29 cellular contexts compared by ENCODE assay signal in the genomic region with DNA sequence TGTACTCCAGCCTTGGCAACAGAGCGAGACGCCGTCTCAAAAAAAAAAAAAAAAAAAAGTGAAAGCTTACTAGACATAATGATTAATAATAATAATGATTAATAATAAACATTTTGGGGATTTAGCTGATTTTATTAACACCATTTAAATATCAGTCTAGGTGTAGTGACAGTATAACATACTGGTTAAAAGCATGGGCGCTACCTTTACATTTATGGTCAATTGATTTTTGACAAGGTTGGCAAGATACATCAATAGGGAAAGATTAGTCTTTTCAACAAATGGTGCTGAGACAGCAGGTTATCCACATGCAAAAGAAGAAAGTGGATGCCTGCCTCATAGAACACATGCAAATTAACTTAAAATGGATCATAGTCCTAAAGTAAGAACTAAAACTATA.
"Had no signal": no experiment of that assay in that cellular context is flagged by ENCODE, and none has a peak within 500 bp of the region (broad histone marks: within the 10 kb centered on the region; RNA-seq: fewer than 3 reads in every experiment).

No MANE protein-coding gene starts in this region.

- FAIRE-seq: small intestine had no signal

- H3K36me3 ChIP-seq: neural progenitor cell, ovary, sigmoid colon, suprapubic skin, tibial artery, transverse colon, upper lobe of right lung, uterus had no signal

- H3K4me2 ChIP-seq: neural progenitor cell had no signal

- H3K27ac ChIP-seq: neural progenitor cell, ovary, parathyroid adenoma, psoas muscle, sigmoid colon, suprapubic skin, testis, tibial artery, transverse colon, upper lobe of right lung, uterus had no signal

- H3K4me3 ChIP-seq: neural progenitor cell, ovary, psoas muscle, sigmoid colon, suprapubic skin, testis, tibial artery, transverse colon, upper lobe of right lung, uterus had no signal

- H3K27me3 ChIP-seq: neural progenitor cell, ovary, sigmoid colon, suprapubic skin, testis, tibial artery, transverse colon, upper lobe of right lung, uterus had no signal

- H3K27me3 Mint-ChIP-seq: progenitor cell of endocrine pancreas; stimulated activated naive CD8-positive, alpha-beta T cell treated with anti-CD3 and anti-CD28 coated beads, Interleukin-15, amount 100 ng/mL, for 72 hours; type B pancreatic cell had no signal

- H3K36me3 Mint-ChIP-seq: naive B cell; naive thymus-derived CD8-positive, alpha-beta T cell; neural progenitor cell; stimulated activated effector memory CD8-positive, alpha-beta T cell treated with anti-CD3 and anti-CD28 coated beads, Interleukin-12 subunit alpha, Interleukin-12 subunit beta, amount 100 ng/mL, for 72 hours; type B pancreatic cell had no signal

- H3K4me1 Mint-ChIP-seq: naive B cell; nephron; stimulated activated effector memory CD8-positive, alpha-beta T cell treated with anti-CD3 and anti-CD28 coated beads, Interleukin-12 subunit alpha, Interleukin-12 subunit beta, amount 100 ng/mL, for 72 hours; stimulated activated naive CD8-positive, alpha-beta T cell treated with anti-CD3 and anti-CD28 coated beads, Interleukin-15, amount 100 ng/mL, for 72 hours had no signal

- DNase-seq: naive B cell; naive thymus-derived CD8-positive, alpha-beta T cell; occipital lobe; ovary; posterior cingulate gyrus; psoas muscle; right cardiac atrium; sigmoid colon; small intestine; stimulated activated CD4-positive, alpha-beta T cell treated with anti-CD3 and anti-CD28 coated beads, Interleukin-15, amount 100 ng/mL, for 24 hours; stimulated activated CD4-positive, alpha-beta T cell treated with anti-CD3 and anti-CD28 coated beads, Interleukin-2, amount 100 ng/mL, for 24 hours; stimulated activated CD4-positive, alpha-beta T cell treated with anti-CD3 and anti-CD28 coated beads, Interleukin-2, amount 100 ng/mL, for 48 hours; stimulated activated CD4-positive, alpha-beta T cell treated with anti-CD3 and anti-CD28 coated beads, Interleukin-4, amount 100 ng/mL, for 24 hours; stimulated activated naive CD4-positive, alpha-beta T cell; stimulated activated naive CD8-positive, alpha-beta T cell treated with anti-CD3 and anti-CD28 coated beads, Interleukin-15, amount 100 ng/mL, for 72 hours; stimulated activated naive CD8-positive, alpha-beta T cell treated with anti-CD3 and anti-CD28 coated beads, Interleukin-15, Interleukin-2, amounts not matched to agents 100 U/mL and 50 U/mL, for 24 hours; substantia nigra; testis; tibial artery; transverse colon; upper lobe of right lung; uterus had no signal

- H3K9me3 Mint-ChIP-seq: naive B cell; naive thymus-derived CD8-positive, alpha-beta T cell; nephron; neural progenitor cell; stimulated activated effector memory CD8-positive, alpha-beta T cell treated with anti-CD3 and anti-CD28 coated beads, Interleukin-12 subunit alpha, Interleukin-12 subunit beta, amount 100 ng/mL, for 72 hours; stimulated activated naive CD8-positive, alpha-beta T cell treated with anti-CD3 and anti-CD28 coated beads, Interleukin-15, amount 100 ng/mL, for 72 hours; type B pancreatic cell had no signal

- ATAC-seq: naive thymus-derived CD8-positive, alpha-beta T cell; psoas muscle; right cardiac atrium; stimulated activated effector memory CD8-positive, alpha-beta T cell treated with anti-CD3 and anti-CD28 coated beads, Interleukin-12 subunit alpha, Interleukin-12 subunit beta, amount 100 ng/mL, for 72 hours; stimulated activated naive CD8-positive, alpha-beta T cell treated with anti-CD3 and anti-CD28 coated beads, Interleukin-15, amount 100 ng/mL, for 72 hours; stimulated activated naive CD8-positive, alpha-beta T cell treated with anti-CD3 and anti-CD28 coated beads, Interleukin-15, Interleukin-2, amounts not matched to agents 100 U/mL and 50 U/mL, for 24 hours; upper lobe of right lung had no signal

- H3K27ac Mint-ChIP-seq: naive B cell; naive thymus-derived CD8-positive, alpha-beta T cell; nephron; neural progenitor cell; progenitor cell of endocrine pancreas; stimulated activated effector memory CD8-positive, alpha-beta T cell treated with anti-CD3 and anti-CD28 coated beads, Interleukin-12 subunit alpha, Interleukin-12 subunit beta, amount 100 ng/mL, for 72 hours; stimulated activated naive CD8-positive, alpha-beta T cell treated with anti-CD3 and anti-CD28 coated beads, Interleukin-15, amount 100 ng/mL, for 72 hours; type B pancreatic cell had no signal

- H3K4me1 ChIP-seq: neural progenitor cell, parathyroid adenoma, psoas muscle, sigmoid colon, suprapubic skin, testis, transverse colon, upper lobe of right lung, uterus had no signal

- H3K9me3 ChIP-seq: ovary, psoas muscle, sigmoid colon, suprapubic skin, testis, tibial artery, transverse colon, upper lobe of right lung, uterus had no signal

- H3K4me3 Mint-ChIP-seq: naive B cell; naive thymus-derived CD8-positive, alpha-beta T cell; nephron; neural progenitor cell; stimulated activated effector memory CD8-positive, alpha-beta T cell treated with anti-CD3 and anti-CD28 coated beads, Interleukin-12 subunit alpha, Interleukin-12 subunit beta, amount 100 ng/mL, for 72 hours; stimulated activated naive CD8-positive, alpha-beta T cell treated with anti-CD3 and anti-CD28 coated beads, Interleukin-15, amount 100 ng/mL, for 72 hours; type B pancreatic cell had no signal
